ENCODE assay signal across 18 cellular contexts in the genomic region with DNA sequence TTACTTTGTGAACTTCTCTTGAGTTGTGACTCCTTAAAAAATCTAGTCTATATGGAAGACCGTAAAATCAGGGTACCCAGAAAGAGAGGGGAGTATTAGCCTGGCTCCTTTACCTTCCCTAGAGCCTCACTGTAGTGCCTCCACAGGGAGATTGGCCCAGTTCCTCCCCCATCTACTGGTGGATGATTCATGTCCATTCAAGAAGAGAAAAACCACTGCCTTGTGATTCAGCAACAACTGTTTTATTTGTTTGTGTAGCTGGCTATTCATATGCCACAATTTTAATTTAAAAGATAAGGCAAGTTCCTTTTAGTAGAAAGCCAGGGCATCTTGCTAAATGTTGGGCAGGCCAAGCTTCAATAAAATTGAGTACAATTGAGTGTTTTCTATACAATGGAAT.
DNase-seq lines count a peak whose midpoint lies in the region; ATAC-seq, FAIRE-seq and TF ChIP-seq lines count a peak whose summit lies in the region.
"Had no signal": no experiment of that assay in that cellular context is flagged by ENCODE, and none has a peak within 500 bp of the region (broad histone marks: within the 10 kb centered on the region; RNA-seq: fewer than 3 reads in every experiment).

No MANE protein-coding gene starts in this region.

- no peak for ATAC-seq in left lobe of liver
- ATAC-seq in HG03457 (IDR thresholded peaks at IDR 0.05; ENCODE audit: unreplicated experiment), result no peak
- ATAC-seq in GM18873 (IDR thresholded peaks at IDR 0.05; ENCODE audit: low FRiP score, unreplicated experiment), result no peak

- no peaks in the 10 kb centered on the region for H3K27me3 ChIP-seq in MG63
- no peaks in the 10 kb centered on the region for H3K27me3 ChIP-seq in bronchial epithelial cell (ENCODE audit: control insufficient read depth, insufficient read depth, low read length)
- H3K27me3 ChIP-seq: BE2C, ovary, SJCRH30 had no signal

- DNase-seq in EH (ENCODE audit: low read depth), result peak; percentile 16
- DNase-seq in MG63, result peak; percentile 43
- peak; percentile 77 for DNase-seq in bronchial epithelial cell (ENCODE audit: low read depth)
- DNase-seq in kidney glomerular epithelial cell (lab: John Stamatoyannopoulos, UW), result peak; percentile 42
- no peak for DNase-seq in left lobe of liver (ENCODE audit: low spot score)
- no peak for DNase-seq in stimulated activated CD4-positive, alpha-beta T cell treated with anti-CD3 and anti-CD28 coated beads, Interleukin-12 subunit alpha, Interleukin-12 subunit beta, amount 100 ng/mL, for 4 hours
- DNase-seq: activated CD4-positive, alpha-beta T cell treated with anti-CD3 and anti-CD28 coated beads, Interleukin-2, amount 50 U/mL, for 4 hours; aorta; BE2C; DMS 273 treated with DMSO at 0.1 percent for 48 hours; effector CD4-positive, alpha-beta T cell; glutamatergic neuron; kidney; ovary; SJCRH30 had no signal

- no peak for FAIRE-seq in bronchial epithelial cell (lab: Jason Lieb, UNC)
- FAIRE-seq: kidney had no signal

- TF ChIP-seq CTCF in bronchial epithelial cell (IDR thresholded peaks at IDR 0.05; ENCODE audit: insufficient read depth, low read length, severe bottlenecking), result no peak

- H3K9me3 ChIP-seq in MG63, result no peaks in the 10 kb centered on the region; the same call in 1 of the 2 replicates
- H3K9me3 ChIP-seq: BE2C, ovary, SJCRH30 had no signal

- H3K36me3 ChIP-seq in MG63 (no peaks in the 10 kb centered on the region), bronchial epithelial cell (ENCODE audit: control insufficient read depth, insufficient read depth, low read length) (no peaks in the 10 kb centered on the region)
- H3K36me3 ChIP-seq: BE2C, ovary, SJCRH30 had no signal

- H3K4me3 ChIP-seq in MG63 (no peak overlapping the region), bronchial epithelial cell (ENCODE audit: low read depth, low read length) (no peak overlapping the region)
- H3K4me3 ChIP-seq: ovary, SJCRH30, skin epidermis had no signal

Comparison
In these comparisons a context has a peak if more than half of its experiments do, and no peak if none do; other contexts are left out.
1. DNase-seq: peak in EH (single experiment), MG63 (single experiment), bronchial epithelial cell (single experiment) and kidney glomerular epithelial cell (single experiment); none in left lobe of liver (single experiment) and stimulated activated CD4-positive, alpha-beta T cell treated with anti-CD3 and anti-CD28 coated beads, Interleukin-12 subunit alpha, Interleukin-12 subunit beta, amount 100 ng/mL, for 4 hours (single experiment).